Comparison of ENCODE assay signal across 25 cellular contexts in genomic region chr5:137600721-137601360, GRCh38.
"Had no signal": no experiment of that assay in that cellular context is flagged by ENCODE, and none has a peak within 500 bp of the region (broad histone marks: within the 10 kb centered on the region; RNA-seq: fewer than 3 reads in every experiment).

No MANE protein-coding gene starts in this region.

- H3K9ac ChIP-seq: KMS-11 had no signal

- H3K9me3 ChIP-seq: adrenal gland, body of pancreas had no signal

- H3K4me1 Mint-ChIP-seq: activated CD4-positive, alpha-beta memory T cell treated with anti-CD3 and anti-CD28 coated beads, Interleukin-2, amount 10 ng/mL, durations not matched to agents 7 days and 5 days; activated CD4-positive, alpha-beta T cell treated with anti-CD3 and anti-CD28 coated beads for 36 hours; activated naive CD4-positive, alpha-beta T cell treated with anti-CD3 and anti-CD28 coated beads, Interleukin-2, amount 10 ng/mL, durations not matched to agents 7 days and 5 days; activated naive CD8-positive, alpha-beta T cell treated with anti-CD3 and anti-CD28 coated beads for 36 hours; central memory CD8-positive, alpha-beta T cell had no signal

- DNase-seq: activated CD4-positive, alpha-beta memory T cell treated with anti-CD3 and anti-CD28 coated beads, Interleukin-2, amount 10 ng/mL, durations not matched to agents 7 days and 5 days; activated CD4-positive, alpha-beta T cell treated with anti-CD3 and anti-CD28 coated beads for 36 hours; activated CD4-positive, alpha-beta T cell treated with anti-CD3 and anti-CD28 coated beads, Interleukin-2, amount 50 U/mL, for 1 hour; activated gamma-delta T cell treated with Interleukin-2 at 50 U/mL for 16 hours; activated naive CD4-positive, alpha-beta T cell treated with anti-CD3 and anti-CD28 coated beads, Interleukin-2, amount 10 ng/mL, durations not matched to agents 7 days and 5 days; activated naive CD8-positive, alpha-beta T cell treated with anti-CD3 and anti-CD28 coated beads for 36 hours; activated T-cell treated with anti-CD3 and anti-CD28 coated beads, Interleukin-2, amount 50 U/mL, for 72 hours; adrenal gland; aorta; body of pancreas; MV-4-11; NCI-H1092 treated with DMSO at 0.1 percent for 48 hours; NCI-H1417 treated with DMSO at 0.1 percent for 48 hours; NCI-H1694 treated with DMSO at 0.1 percent for 48 hours; NCI-H2029 treated with DMSO at 0.1 percent for 48 hours; NCI-H345; NCI-H510A; NCI-H526 treated with DMSO at 0.1 percent for 48 hours; NCI-H82; SIG-M5; T-helper 1 cell; WERI-Rb-1 had no signal

- H3K36me3 Mint-ChIP-seq: activated naive CD4-positive, alpha-beta T cell treated with anti-CD3 and anti-CD28 coated beads, Interleukin-2, amount 10 ng/mL, durations not matched to agents 7 days and 5 days; activated naive CD8-positive, alpha-beta T cell treated with anti-CD3 and anti-CD28 coated beads for 36 hours had no signal

- H3K36me3 ChIP-seq: adrenal gland, WERI-Rb-1 had no signal

- H3K4me3 Mint-ChIP-seq: activated CD4-positive, alpha-beta memory T cell treated with anti-CD3 and anti-CD28 coated beads, Interleukin-2, amount 10 ng/mL, durations not matched to agents 7 days and 5 days; activated CD4-positive, alpha-beta T cell treated with anti-CD3 and anti-CD28 coated beads for 36 hours; activated naive CD4-positive, alpha-beta T cell treated with anti-CD3 and anti-CD28 coated beads, Interleukin-2, amount 10 ng/mL, durations not matched to agents 7 days and 5 days; activated naive CD8-positive, alpha-beta T cell treated with anti-CD3 and anti-CD28 coated beads for 36 hours; activated T-cell treated with anti-CD3 and anti-CD28 coated beads, Interleukin-2, amount 50 U/mL, for 72 hours; central memory CD8-positive, alpha-beta T cell had no signal

- H3K27me3 ChIP-seq: adrenal gland, body of pancreas had no signal

- H3K4me1 ChIP-seq: adrenal gland, body of pancreas had no signal

- H3K27ac Mint-ChIP-seq: activated CD4-positive, alpha-beta memory T cell treated with anti-CD3 and anti-CD28 coated beads, Interleukin-2, amount 10 ng/mL, durations not matched to agents 7 days and 5 days; activated CD4-positive, alpha-beta T cell treated with anti-CD3 and anti-CD28 coated beads for 36 hours; activated naive CD4-positive, alpha-beta T cell treated with anti-CD3 and anti-CD28 coated beads, Interleukin-2, amount 10 ng/mL, durations not matched to agents 7 days and 5 days; activated naive CD8-positive, alpha-beta T cell treated with anti-CD3 and anti-CD28 coated beads for 36 hours; activated T-cell treated with anti-CD3 and anti-CD28 coated beads, Interleukin-2, amount 50 U/mL, for 72 hours; activated T-helper 2 cell treated with anti-CD3 and anti-CD28 coated beads, Interferon-gamma antibody, Interleukin-2, Interleukin-4, amounts not matched to agents 10 μg/mL and 5 μg/mL and 100 μg/mL, durations not matched to agents 14 hours and 24 hours and 36 hours had no signal

- H3K4me2 ChIP-seq: KMS-11 had no signal

- H3K9me3 Mint-ChIP-seq: activated CD4-positive, alpha-beta memory T cell treated with anti-CD3 and anti-CD28 coated beads, Interleukin-2, amount 10 ng/mL, durations not matched to agents 7 days and 5 days; activated naive CD4-positive, alpha-beta T cell treated with anti-CD3 and anti-CD28 coated beads, Interleukin-2, amount 10 ng/mL, durations not matched to agents 7 days and 5 days; activated naive CD8-positive, alpha-beta T cell treated with anti-CD3 and anti-CD28 coated beads for 36 hours; activated T-cell treated with anti-CD3 and anti-CD28 coated beads, Interleukin-2, amount 50 U/mL, for 72 hours; activated T-helper 2 cell treated with anti-CD3 and anti-CD28 coated beads, Interferon-gamma antibody, Interleukin-2, Interleukin-4, amounts not matched to agents 10 μg/mL and 5 μg/mL and 100 μg/mL, durations not matched to agents 14 hours and 24 hours and 36 hours; central memory CD8-positive, alpha-beta T cell had no signal

- H3K4me3 ChIP-seq: adrenal gland, body of pancreas had no signal

- ATAC-seq: activated CD4-positive, alpha-beta T cell treated with anti-CD3 and anti-CD28 coated beads for 36 hours; activated T-cell treated with anti-CD3 and anti-CD28 coated beads, Interleukin-2, amount 50 U/mL, for 72 hours; body of pancreas had no signal

- H3K27ac ChIP-seq: adrenal gland, body of pancreas, KMS-11, WERI-Rb-1 had no signal
